ENCODE assay signal across 8 cellular contexts in genomic region chr4:48341776-48342558, GRCh38. TPM values are rescaled to one million over a fixed set of nuclear protein-coding genes. Genes with fewer than 3 reads are reported as not detected.
DNase-seq lines count a peak whose midpoint lies in the region; ATAC-seq and TF ChIP-seq lines count a peak whose summit lies in the region.

No MANE protein-coding gene starts in this region.

- peak overlapping the region; percentile 97 for H3K4me3 ChIP-seq in epithelial cell of esophagus (ENCODE audit: low read length)

- ATAC-seq in HG02588 (IDR thresholded peaks at IDR 0.05; ENCODE audit: unreplicated experiment): peak; percentile 28

- DNase-seq in DMS 273 (lab: John Stamatoyannopoulos, UW; ENCODE audit: unreplicated experiment) (peak; percentile 62), DMS 273 treated with DMSO at 0.1 percent for 48 hours (lab: John Stamatoyannopoulos, UW) (no peak), NCI-H146 treated with DMSO at 0.1 percent for 48 hours (lab: John Stamatoyannopoulos, UW; ENCODE audit: unreplicated experiment) (peak; percentile 33), epithelial cell of esophagus (ENCODE audit: low read depth) (peak; percentile 55), mucosa of gallbladder (ENCODE audit: low spot score) (peak; percentile 38)
- DNase-seq in activated CD8-positive, alpha-beta memory T cell treated with anti-CD3 and anti-CD28 coated beads, Interleukin-2, amount 50 U/mL, for 4 hours: peak; percentile 44
- DNase-seq in stimulated activated CD8-positive, alpha-beta memory T cell treated with anti-CD3 and anti-CD28 coated beads, Interleukin-7, amount 100 ng/mL, for 4 hours (ENCODE audit: low read depth in 2 of 2): peak; percentile 2 to 40

- no peak for TF ChIP-seq CTCF in epithelial cell of esophagus (IDR thresholded peaks at IDR 0.05; ENCODE audit: insufficient read depth, low read depth, low read length, missing control alignments)

RNA-seq across cellular contexts. Expression of gene SLAIN2, which starts 0.6 kb away (rescaled TPM):
- 91.4 TPM for total RNA-seq in mucosa of gallbladder
